In genomic region chr1:28736450-28737244, GRCh38 we compare ENCODE assay signal across 1 cellular context.
TF ChIP-seq lines count a peak whose summit lies in the region.

TSS of gene YTHDF2 (plus strand) at chr1:28736940. CDS start at chr1:28737121, 181 bp downstream.

TF ChIP-seq in HCT116, 20 proteins besides CTCF, POLR2A, EP300 and RAD21 (continued from another document):
- TF ChIP-seq SP1 (IDR thresholded peaks at IDR 0.05; ENCODE audit: low read depth) (peak; percentile 82), ELF1 (IDR thresholded peaks at IDR 0.05; ENCODE audit: borderline replicate concordance, low read depth) (peak; percentile 93), REST (IDR thresholded peaks at IDR 0.05; ENCODE audit: low read depth) (no peak), SRF (IDR thresholded peaks at IDR 0.05; ENCODE audit: low read depth) (peak; percentile 80; the same call in 1 of the 2 replicates), ZFX (IDR thresholded peaks at IDR 0.05) (peak; percentile 99), EZH2 (IDR thresholded peaks at IDR 0.05) (no peak), CEBPB (IDR thresholded peaks at IDR 0.05; ENCODE audit: low read depth) (no peak)
